In the genomic region with DNA sequence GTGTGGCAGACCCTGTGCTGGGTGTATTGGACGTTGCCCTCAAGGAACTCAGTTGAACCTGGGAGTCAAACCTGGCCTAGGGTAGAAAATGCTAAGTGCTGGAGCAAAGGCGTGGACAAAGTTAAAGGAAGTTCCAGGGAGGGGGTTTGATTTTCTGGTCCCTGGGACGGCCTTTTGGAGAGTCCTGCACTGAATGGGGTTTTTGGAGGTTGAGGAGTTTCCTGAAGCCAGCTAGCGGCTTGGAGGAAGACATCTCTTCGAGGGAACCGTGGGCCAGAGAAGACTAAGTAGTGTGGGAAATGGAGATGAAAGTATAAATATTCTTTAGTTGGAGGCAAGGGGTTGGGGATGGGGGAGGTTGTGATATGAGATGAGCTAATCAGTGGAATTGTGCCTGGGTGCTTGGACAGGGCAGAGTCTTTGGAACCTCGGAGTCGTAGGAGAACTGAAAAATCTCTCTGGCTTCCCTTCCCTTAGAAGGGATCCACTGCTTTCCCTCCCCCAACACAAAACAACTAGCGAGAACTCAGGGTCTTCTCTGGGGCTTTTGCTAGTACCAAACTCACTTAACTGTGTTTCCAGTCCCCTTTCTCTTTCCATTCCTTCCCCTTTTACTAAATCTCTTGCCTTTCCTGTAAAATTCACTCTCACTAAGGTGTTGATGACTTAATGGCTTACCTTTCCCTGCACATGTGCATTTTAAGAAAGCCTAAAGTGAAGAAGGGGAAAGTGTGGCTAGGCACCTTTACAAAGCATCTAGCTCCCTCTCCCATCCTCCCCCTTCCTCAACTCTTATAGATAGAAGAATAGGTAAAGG, we compare ENCODE assay signal across 8 cellular contexts. TPM values are rescaled to one million over a fixed set of nuclear protein-coding genes. Genes with fewer than 3 reads are reported as not detected.
A peak's percentile ranks its signal among the peaks of the same experiment; 100 is the strongest.
DNase-seq lines count a peak whose midpoint lies in the region; ATAC-seq and TF ChIP-seq lines count a peak whose summit lies in the region.

No MANE protein-coding gene starts in this region.

- H3K9me3 ChIP-seq in OCI-LY3 (ENCODE audit: insufficient read depth, low read length): no peaks in the 10 kb centered on the region

- H3K36me3 ChIP-seq in OCI-LY3 (replicated peaks; ENCODE audit: low read depth, low read length): no peaks in the 10 kb centered on the region

- H3K4me3 ChIP-seq in OCI-LY3 (ENCODE audit: low read length) (peak overlapping the region; percentile 84), epithelial cell of proximal tubule (ENCODE audit: low read depth, low read length) (peak overlapping the region; percentile 82)

- H3K27ac ChIP-seq in OCI-LY3 (ENCODE audit: low read length): peak overlapping the region; percentile 56

- H2AFZ ChIP-seq in OCI-LY3 (ENCODE audit: low read depth, low read length): peak overlapping the region; percentile 68

- DNase-seq in COLO829 (ENCODE audit: low spot score): peak; percentile 22
- no peak for DNase-seq in epithelial cell of proximal tubule (ENCODE audit: low read depth)
- peak; percentile 11 for DNase-seq in occipital lobe (lab: John Stamatoyannopoulos, UW)
- DNase-seq in stimulated activated naive CD4-positive, alpha-beta T cell (lab: John Stamatoyannopoulos, UW): no peak
- no peak for DNase-seq in SIG-M5 treated with dmso at 0.1 percent for 504 hours (lab: John Stamatoyannopoulos, UW; ENCODE audit: unreplicated experiment)
- no peak for DNase-seq in UCSD-AML1 (lab: John Stamatoyannopoulos, UW; ENCODE audit: unreplicated experiment)

- peak overlapping the region; percentile 93 for H3K4me2 ChIP-seq in OCI-LY3 (ENCODE audit: low read length)

- no peak for ATAC-seq in GM21717 (IDR thresholded peaks at IDR 0.05; ENCODE audit: unreplicated experiment)

- H3K79me2 ChIP-seq in OCI-LY3 (ENCODE audit: low read length): peaks cover 14% of the 10 kb centered on the region

- no peaks in the 10 kb centered on the region for H3K27me3 ChIP-seq in OCI-LY3 (ENCODE audit: low read depth, low read length)

- peak overlapping the region; percentile 87 for H3K9ac ChIP-seq in OCI-LY3 (ENCODE audit: low read length)

- TF ChIP-seq CTCF in OCI-LY3 (IDR thresholded peaks at IDR 0.05; ENCODE audit: low read depth, low read length) (no peak), epithelial cell of proximal tubule (conservative IDR thresholded peaks at IDR 0.05; ENCODE audit: low read depth, low read length) (no peak)

- peaks cover 31% of the 10 kb centered on the region for H3K4me1 ChIP-seq in OCI-LY3 (ENCODE audit: low read length)

- H4K20me1 ChIP-seq in OCI-LY3 (ENCODE audit: insufficient read depth, low read length): no peaks in the 10 kb centered on the region; the same call in 1 of the 2 replicates

RNA-seq across cellular contexts. Expression of a gene that starts 1.0 kb away (rescaled TPM):
- total RNA-seq in epithelial cell of proximal tubule: 53.6 and 93.9 TPM in 2 replicates
- 11.7 TPM for total RNA-seq in occipital lobe

Comparison
In these comparisons a context has a peak if more than half of its experiments do, and no peak if none do; other contexts are left out.
1. DNase-seq: peak in COLO829 (single experiment) and occipital lobe (single experiment); none in epithelial cell of proximal tubule (single experiment), stimulated activated naive CD4-positive, alpha-beta T cell (0 of 6), SIG-M5 treated with dmso at 0.1 percent for 504 hours (single experiment) and UCSD-AML1 (single experiment).